In the genomic region with DNA sequence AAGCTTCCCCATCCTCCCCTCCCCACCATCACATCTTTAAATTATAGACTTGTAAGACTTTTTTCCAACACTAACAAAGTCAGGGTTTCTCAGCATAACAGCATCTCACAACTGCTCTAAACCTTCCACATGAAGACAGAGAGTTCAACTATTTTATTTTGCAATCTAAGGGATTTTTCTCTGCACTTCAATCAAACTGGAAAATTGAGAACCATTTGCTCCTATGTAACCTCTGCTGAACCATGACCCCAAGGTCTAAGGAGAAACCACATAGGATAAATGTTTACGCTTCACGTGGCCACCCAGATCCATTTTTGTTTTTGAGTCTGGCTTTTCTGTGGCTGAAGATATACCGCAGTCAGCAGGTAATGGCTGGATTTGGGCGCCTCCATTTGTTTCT, we compare ENCODE assay signal across 19 cellular contexts.
"Had no signal": no experiment of that assay in that cellular context is flagged by ENCODE, and none has a peak within 500 bp of the region (broad histone marks: within the 10 kb centered on the region; RNA-seq: fewer than 3 reads in every experiment).

No MANE protein-coding gene starts in this region.

- H3K4me2 ChIP-seq: neural progenitor cell had no signal

- H3K27ac Mint-ChIP-seq: activated naive CD4-positive, alpha-beta T cell treated with anti-CD3 and anti-CD28 coated beads, Interleukin-2, amount 50 U/mL, for 72 hours; activated T-cell treated with anti-CD3 and anti-CD28 coated beads, Interleukin-2, amount 50 U/mL, for 72 hours; memory B cell; neural progenitor cell; stimulated activated naive B cell treated with anti-CD40 and anti-IgM and Interleukin-4, amounts not matched to agents 10 μg/mL and 1 μg/mL and 100 μg/mL, for 72 hours had no signal

- DNase-seq: activated CD4-positive, alpha-beta T cell treated with anti-CD3 and anti-CD28 coated beads for 1 hour; activated CD4-positive, alpha-beta T cell treated with anti-CD3 and anti-CD28 coated beads, Interleukin-2, amount 50 U/mL, for 4 hours; activated gamma-delta T cell; activated T-cell treated with anti-CD3 and anti-CD28 coated beads, Interleukin-2, amount 50 U/mL, for 72 hours; cerebellar nuclear complex; dermis blood vessel endothelial cell; left ventricle myocardium inferior; mucosa of descending colon; naive B cell; stimulated activated naive B cell treated with anti-CD40 and anti-IgM and Interleukin-4, amounts not matched to agents 10 μg/mL and 1 μg/mL and 100 μg/mL, for 72 hours; SW 1271; T-helper 2 cell; WERI-Rb-1 had no signal

- H3K4me3 Mint-ChIP-seq: activated T-cell treated with anti-CD3 and anti-CD28 coated beads, Interleukin-2, amount 50 U/mL, for 72 hours; memory B cell; neural progenitor cell; stimulated activated naive B cell treated with anti-CD40 and anti-IgM and Interleukin-4, amounts not matched to agents 10 μg/mL and 1 μg/mL and 100 μg/mL, for 72 hours had no signal

- H2AFZ ChIP-seq: neural progenitor cell had no signal

- H3K27ac ChIP-seq: neural progenitor cell, tibial nerve, WERI-Rb-1 had no signal

- H3K9me3 ChIP-seq: left ventricle myocardium inferior, mucosa of descending colon, tibial nerve had no signal

- H3K9ac ChIP-seq: neural progenitor cell had no signal

- H3K36me3 Mint-ChIP-seq: activated naive CD4-positive, alpha-beta T cell treated with anti-CD3 and anti-CD28 coated beads, Interleukin-2, amount 50 U/mL, for 72 hours; naive B cell had no signal

- H3K4me3 ChIP-seq: left ventricle myocardium inferior, mucosa of descending colon, neural progenitor cell, tibial nerve had no signal

- H3K27me3 ChIP-seq: neural progenitor cell, tibial nerve had no signal

- FAIRE-seq: bronchial epithelial cell, frontal cortex had no signal

- H3K9me3 Mint-ChIP-seq: activated naive CD4-positive, alpha-beta T cell treated with anti-CD3 and anti-CD28 coated beads, Interleukin-2, amount 50 U/mL, for 72 hours; activated T-cell treated with anti-CD3 and anti-CD28 coated beads, Interleukin-2, amount 50 U/mL, for 72 hours; memory B cell; naive B cell; neural progenitor cell; stimulated activated naive B cell treated with anti-CD40 and anti-IgM and Interleukin-4, amounts not matched to agents 10 μg/mL and 1 μg/mL and 100 μg/mL, for 72 hours had no signal

- ATAC-seq: activated naive CD4-positive, alpha-beta T cell treated with anti-CD3 and anti-CD28 coated beads, Interleukin-2, amount 50 U/mL, for 72 hours; activated T-cell treated with anti-CD3 and anti-CD28 coated beads, Interleukin-2, amount 50 U/mL, for 72 hours; mucosa of descending colon; stimulated activated naive B cell treated with anti-CD40 and anti-IgM and Interleukin-4, amounts not matched to agents 10 μg/mL and 1 μg/mL and 100 μg/mL, for 72 hours had no signal
